ENCODE assay signal across 31 cellular contexts in the genomic region with DNA sequence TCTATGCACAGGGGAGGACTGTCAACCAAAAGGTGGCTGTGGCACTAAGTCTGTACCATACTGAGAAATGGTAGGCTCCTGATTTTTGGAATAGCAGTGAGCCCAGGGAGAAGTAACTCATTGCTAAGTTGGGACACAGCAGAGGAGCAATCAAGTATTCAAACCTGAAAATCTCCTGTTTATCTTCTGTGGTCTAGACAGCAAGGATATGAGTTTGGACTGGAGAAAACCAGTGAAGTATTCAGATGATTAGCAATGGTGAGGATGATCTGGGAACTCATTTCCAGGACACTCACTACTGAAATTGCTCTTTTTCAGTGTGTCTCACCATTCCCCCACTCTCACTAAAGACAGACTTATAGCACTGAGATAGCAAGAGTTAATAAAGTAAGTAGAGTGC.
"Had no signal": no experiment of that assay in that cellular context is flagged by ENCODE, and none has a peak within 500 bp of the region (broad histone marks: within the 10 kb centered on the region; RNA-seq: fewer than 3 reads in every experiment).

No MANE protein-coding gene starts in this region.

- H3K4me3 ChIP-seq: left lung, lung, pancreas, prostate gland, sigmoid colon, thyroid gland, upper lobe of left lung, vagina had no signal

- ATAC-seq: activated CD4-positive, alpha-beta T cell treated with anti-CD3 and anti-CD28 coated beads for 36 hours; activated CD8-positive, alpha-beta memory T cell treated with anti-CD3 and anti-CD28 coated beads, Interleukin-2, amount 10 ng/mL, durations not matched to agents 7 days and 5 days; activated CD8-positive, alpha-beta T cell treated with anti-CD3 and anti-CD28 coated beads, Interleukin-2, amount 10 ng/mL, durations not matched to agents 7 days and 5 days; esophagus mucosa; left lung; pancreas; stimulated activated memory B cell treated with anti-CD40 and anti-IgM and Interleukin-4, amounts not matched to agents 10 μg/mL and 1 μg/mL and 100 μg/mL, for 72 hours; stimulated activated naive CD8-positive, alpha-beta T cell treated with anti-CD3 and anti-CD28 coated beads, Interleukin-15, amount 100 ng/mL, for 72 hours; T-cell had no signal

- H3K9me3 ChIP-seq: neutrophil, pancreas, prostate gland, thyroid gland, vagina had no signal

- DNase-seq: activated CD4-positive, alpha-beta T cell treated with anti-CD3 and anti-CD28 coated beads for 36 hours; activated CD4-positive, CD25-positive, alpha-beta regulatory T cell; activated CD8-positive, alpha-beta memory T cell treated with anti-CD3 and anti-CD28 coated beads, Interleukin-2, amount 10 ng/mL, durations not matched to agents 7 days and 5 days; activated CD8-positive, alpha-beta T cell treated with anti-CD3 and anti-CD28 coated beads, Interleukin-2, amount 10 ng/mL, durations not matched to agents 7 days and 5 days; activated naive CD4-positive, alpha-beta T cell treated with Interleukin-2 at 50 U/mL for 16 hours; activated T-cell treated with anti-CD3 and anti-CD28 coated beads, Interleukin-2, amount 50 U/mL, for 48 hours; aorta; caudate nucleus; endodermal cell; foreskin melanocyte; glutamatergic neuron; hippocampal formation; left lung; nephron progenitor cell; pancreas; sigmoid colon; small intestine; stimulated activated CD4-positive, alpha-beta T cell treated with anti-CD3 and anti-CD28 coated beads, Interleukin-1b, Interleukin-23, amount 100 ng/mL, for 48 hours; stimulated activated CD4-positive, alpha-beta T cell treated with anti-CD3 and anti-CD28 coated beads, Interleukin-4, amount 100 ng/mL, for 4 hours; stimulated activated CD8-positive, alpha-beta memory T cell treated with anti-CD3 and anti-CD28 coated beads, Interleukin-4, amount 100 ng/mL, for 48 hours; stimulated activated naive CD8-positive, alpha-beta T cell treated with anti-CD3 and anti-CD28 coated beads, Interleukin-15, amount 100 ng/mL, for 72 hours; substantia nigra; T-cell; upper lobe of left lung had no signal

- H3K27me3 ChIP-seq: left lung, neutrophil, pancreas, sigmoid colon, thyroid gland, upper lobe of left lung, vagina had no signal

- H3K36me3 ChIP-seq: left lung, neutrophil, pancreas, prostate gland, sigmoid colon, thyroid gland, upper lobe of left lung, vagina had no signal
